In the genomic region with DNA sequence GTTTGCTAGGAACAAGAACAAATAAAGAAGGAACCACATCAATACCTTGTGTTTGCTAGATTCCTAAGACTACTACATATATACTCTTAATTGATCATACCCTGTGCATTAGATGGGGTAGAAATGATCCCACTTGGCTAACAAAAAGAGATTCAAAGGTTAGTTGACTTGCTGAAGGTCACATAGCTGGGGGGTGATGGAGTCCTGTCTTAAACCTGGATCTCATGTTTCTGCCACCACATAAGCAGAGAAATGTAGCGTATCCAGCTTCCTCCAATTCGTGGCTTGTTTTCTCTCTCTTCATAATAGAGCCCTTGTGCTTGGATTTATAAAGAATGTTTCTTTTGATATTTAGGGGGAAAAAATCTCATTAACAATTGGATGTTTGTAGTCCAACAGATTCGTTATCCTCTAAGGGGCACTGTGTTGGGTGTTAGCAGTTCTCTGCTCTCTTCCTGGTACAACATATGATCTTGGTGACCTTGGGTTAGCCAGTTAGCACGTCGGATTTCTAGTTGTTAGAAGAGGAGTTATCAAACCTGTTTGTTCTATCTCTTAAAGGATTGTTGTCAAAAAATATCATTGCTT, we compare ENCODE assay signal across 20 cellular contexts.
DNase-seq lines count a peak whose midpoint lies in the region; ATAC-seq, FAIRE-seq and TF ChIP-seq lines count a peak whose summit lies in the region.
"Had no signal": no experiment of that assay in that cellular context is flagged by ENCODE, and none has a peak within 500 bp of the region (broad histone marks: within the 10 kb centered on the region; RNA-seq: fewer than 3 reads in every experiment).

No MANE protein-coding gene starts in this region.

- peaks cover 0 to 28% (median 12%) of the 10 kb centered on the region in 11 experiments; a peak in 9 of 22 replicates for H3K36me3 ChIP-seq in BLaER1 treated with 17β-estradiol and CSF1 and Interleukin-3, amounts not matched to agents 10 nM and 100 nM
- no peaks in the 10 kb centered on the region for H3K36me3 ChIP-seq in astrocyte (ENCODE audit: insufficient read depth, low read length)
- no peaks in the 10 kb centered on the region for H3K36me3 ChIP-seq in gastrocnemius medialis
- H3K36me3 ChIP-seq in naive thymus-derived CD4-positive, alpha-beta T cell (ENCODE audit: control insufficient read depth in 2 of 3, insufficient read depth in 3 of 3, low read length in 3 of 3): no peaks in the 10 kb centered on the region
- H3K36me3 ChIP-seq: MG63 had no signal

- H4K20me1 ChIP-seq in BLaER1 treated with 17β-estradiol and CSF1 and Interleukin-3, amounts not matched to agents 10 nM and 100 nM: peaks cover 0 to 97% (median 39%) of the 10 kb centered on the region in 11 experiments; a peak in 16 of 22 replicates
- peaks cover 22% of the 10 kb centered on the region for H4K20me1 ChIP-seq in astrocyte (ENCODE audit: insufficient read depth, low read length)

- H3K27me3 Mint-ChIP-seq in astrocyte (ENCODE audit: low read depth, unreplicated experiment): no peaks in the 10 kb centered on the region
- H3K27me3 Mint-ChIP-seq in naive thymus-derived CD4-positive, alpha-beta T cell: peaks cover 4 to 13% (median 10%) of the 10 kb centered on the region in 5 donors
- H3K27me3 Mint-ChIP-seq: CD4-positive, CD25-positive, alpha-beta regulatory T cell had no signal

- H3K9me3 ChIP-seq in BLaER1 treated with 17β-estradiol and CSF1 and Interleukin-3, amounts not matched to agents 10 nM and 100 nM (replicated peaks in 1 of 11): no peaks in the 10 kb centered on the region
- H3K9me3 ChIP-seq in astrocyte (ENCODE audit: insufficient read depth, low read depth, low read length): no peaks in the 10 kb centered on the region
- H3K9me3 ChIP-seq in gastrocnemius medialis: no peaks in the 10 kb centered on the region
- no peaks in the 10 kb centered on the region for H3K9me3 ChIP-seq in naive thymus-derived CD4-positive, alpha-beta T cell (ENCODE audit: control insufficient read depth in 2 of 3, low read length in 3 of 3)
- H3K9me3 ChIP-seq: A549, MG63 had no signal

- peak overlapping the region in 8 of 11 experiments; percentile 3 to 94 (median 85); a peak in 11 of 22 replicates for H3K4me2 ChIP-seq in BLaER1 treated with 17β-estradiol and CSF1 and Interleukin-3, amounts not matched to agents 10 nM and 100 nM
- no peak overlapping the region for H3K4me2 ChIP-seq in astrocyte (ENCODE audit: low read length)
- H3K4me2 ChIP-seq: A549 had no signal

- no peak overlapping the region for H3K9ac ChIP-seq in BLaER1 treated with 17β-estradiol and CSF1 and Interleukin-3, amounts not matched to agents 10 nM and 100 nM
- H3K9ac ChIP-seq in astrocyte (ENCODE audit: low read length): no peak overlapping the region
- H3K9ac ChIP-seq: GM23248 had no signal

- no peak for TF ChIP-seq POLR2A in gastrocnemius medialis (IDR thresholded peaks at IDR 0.05)

- no peak for ATAC-seq in gastrocnemius medialis
- no peak for ATAC-seq in naive thymus-derived CD4-positive, alpha-beta T cell
- ATAC-seq: A549, Right ventricle myocardium inferior had no signal

- H3K27ac Mint-ChIP-seq in astrocyte (ENCODE audit: unreplicated experiment): peak overlapping the region; percentile 29
- H3K27ac Mint-ChIP-seq in naive thymus-derived CD4-positive, alpha-beta T cell: no peak overlapping the region
- H3K27ac Mint-ChIP-seq: CD4-positive, CD25-positive, alpha-beta regulatory T cell had no signal

- H3K27me3 ChIP-seq in BLaER1 treated with 17β-estradiol and CSF1 and Interleukin-3, amounts not matched to agents 10 nM and 100 nM: no peaks in the 10 kb centered on the region
- H3K27me3 ChIP-seq in astrocyte (ENCODE audit: insufficient read depth, low read length): no peaks in the 10 kb centered on the region
- no peaks in the 10 kb centered on the region for H3K27me3 ChIP-seq in gastrocnemius medialis
- no peaks in the 10 kb centered on the region for H3K27me3 ChIP-seq in naive thymus-derived CD4-positive, alpha-beta T cell (ENCODE audit: control insufficient read depth in 2 of 2, insufficient read depth in 2 of 2, low read length in 2 of 2)
- H3K27me3 ChIP-seq: MG63 had no signal

- in situ Hi-C loops in gastrocnemius medialis (cut with MboI; ENCODE audit: low sequenced_read_pairs in 4 of 4) (no loop called here), KBM-7 (cut with MboI; ENCODE audit: low pct_unique_long_range_greater_than_20kb, low sequenced_read_pairs) (no loop called here)

- H3K9me3 Mint-ChIP-seq in astrocyte (ENCODE audit: unreplicated experiment): no peaks in the 10 kb centered on the region
- H3K9me3 Mint-ChIP-seq in naive thymus-derived CD4-positive, alpha-beta T cell: peaks cover 0 to 1% (median 0%) of the 10 kb centered on the region in 11 donors
- H3K9me3 Mint-ChIP-seq: CD4-positive, CD25-positive, alpha-beta regulatory T cell had no signal

- intact Hi-C loops in gastrocnemius medialis (cut with DNase I; ENCODE audit: low total_unique reads): no loop called here
- intact Hi-C loops in naive thymus-derived CD4-positive, alpha-beta T cell (cut with micrococcal nuclease): no loop called here

- no peaks in the 10 kb centered on the region for H3K36me3 Mint-ChIP-seq in astrocyte (ENCODE audit: low read depth, unreplicated experiment)
- no peaks in the 10 kb centered on the region for H3K36me3 Mint-ChIP-seq in naive thymus-derived CD4-positive, alpha-beta T cell
- H3K36me3 Mint-ChIP-seq: CD4-positive, CD25-positive, alpha-beta regulatory T cell had no signal

- peaks cover 43% of the 10 kb centered on the region for H3K79me2 ChIP-seq in astrocyte (ENCODE audit: insufficient read depth, low read length)

- TF ChIP-seq CTCF in astrocyte (IDR thresholded peaks at IDR 0.05; ENCODE audit: insufficient read depth, low read depth, low read length) (no peak), gastrocnemius medialis (IDR thresholded peaks at IDR 0.05 in 4 of 5, conservative IDR thresholded peaks at IDR 0.05 in 1 of 5) (no peak)

- no peak overlapping the region for H3K4me3 Mint-ChIP-seq in astrocyte (ENCODE audit: unreplicated experiment)
- H3K4me3 Mint-ChIP-seq in naive thymus-derived CD4-positive, alpha-beta T cell: no peak overlapping the region
- H3K4me3 Mint-ChIP-seq: CD4-positive, CD25-positive, alpha-beta regulatory T cell had no signal

- no peak overlapping the region for H2AFZ ChIP-seq in astrocyte (ENCODE audit: low read depth, low read length)
- H2AFZ ChIP-seq: GM23248 had no signal

- POLR2A ChIA-PET in naive thymus-derived CD4-positive, alpha-beta T cell (lab: Charles Lee): no interaction called here

- no peak overlapping the region for H3K4me3 ChIP-seq in BLaER1 treated with 17β-estradiol and CSF1 and Interleukin-3, amounts not matched to agents 10 nM and 100 nM
- H3K4me3 ChIP-seq in astrocyte (ENCODE audit: insufficient read depth, low read depth, low read length) (no peak overlapping the region), gastrocnemius medialis (no peak overlapping the region)
- H3K4me3 ChIP-seq in naive thymus-derived CD4-positive, alpha-beta T cell (ENCODE audit: low read length): no peak overlapping the region
- H3K4me3 ChIP-seq: A549, GM23248, MG63 had no signal

- CTCF ChIA-PET in naive thymus-derived CD4-positive, alpha-beta T cell (lab: Charles Lee): no interaction called here

- peaks cover 33% of the 10 kb centered on the region for H3K4me1 Mint-ChIP-seq in astrocyte (ENCODE audit: low read depth, unreplicated experiment)
- H3K4me1 Mint-ChIP-seq in naive thymus-derived CD4-positive, alpha-beta T cell: no peaks in the 10 kb centered on the region
- H3K4me1 Mint-ChIP-seq: CD4-positive, CD25-positive, alpha-beta regulatory T cell had no signal

- peaks cover 49 to 66% (median 60%) of the 10 kb centered on the region in 10 experiments for H3K4me1 ChIP-seq in BLaER1 treated with 17β-estradiol and CSF1 and Interleukin-3, amounts not matched to agents 10 nM and 100 nM
- H3K4me1 ChIP-seq in astrocyte (ENCODE audit: insufficient read depth, low read length) (peaks cover 10% of the 10 kb centered on the region), gastrocnemius medialis (peaks cover 52 to 61% of the 10 kb centered on the region in 2 donors)
- no peaks in the 10 kb centered on the region for H3K4me1 ChIP-seq in naive thymus-derived CD4-positive, alpha-beta T cell (ENCODE audit: control insufficient read depth in 2 of 2, insufficient read depth in 2 of 2, low read length in 2 of 2)

- no peak for FAIRE-seq in astrocyte (lab: Jason Lieb, UNC)
- FAIRE-seq: A549, D721Med, G401.6, GM12892 had no signal

- peak overlapping the region in 3 of 11 experiments; percentile 89 to 92 (median 91); a peak in 3 of 22 replicates for H3K27ac ChIP-seq in BLaER1 treated with 17β-estradiol and CSF1 and Interleukin-3, amounts not matched to agents 10 nM and 100 nM
- H3K27ac ChIP-seq in astrocyte (ENCODE audit: low read depth, low read length) (no peak overlapping the region), gastrocnemius medialis (peak overlapping the region; percentile 8 to 91 (median 90))
- no peak overlapping the region for H3K27ac ChIP-seq in naive thymus-derived CD4-positive, alpha-beta T cell (ENCODE audit: low read depth, low read length)
- H3K27ac ChIP-seq: A549, GM23248 had no signal

- DNase-seq in astrocyte (ENCODE audit: low read depth) (no peak), inferior parietal cortex (ENCODE audit: extremely low spot score) (peak; percentile 86), gastrocnemius medialis (no peak), KBM-7 (no peak), SHP77 (lab: John Stamatoyannopoulos, UW) (no peak), SW480 (ENCODE audit: low spot score) (no peak)
- DNase-seq in naive thymus-derived CD4-positive, alpha-beta T cell: no peak
- DNase-seq: CD4-positive, CD25-positive, alpha-beta regulatory T cell; DMS79 treated with DMSO at 0.1 percent for 48 hours; GM23248; MG63; NCI-H1105; NCI-H187; NCI-H446 treated with DMSO at 0.1 percent for 48 hours had no signal

Comparison
In these comparisons a context has a peak if more than half of its experiments do, and no peak if none do; other contexts are left out.
1. H3K27ac ChIP-seq: peak in gastrocnemius medialis (4 of 4); none in astrocyte (single experiment) and naive thymus-derived CD4-positive, alpha-beta T cell (single experiment).